ENCODE assay signal across 18 cellular contexts in the genomic region with DNA sequence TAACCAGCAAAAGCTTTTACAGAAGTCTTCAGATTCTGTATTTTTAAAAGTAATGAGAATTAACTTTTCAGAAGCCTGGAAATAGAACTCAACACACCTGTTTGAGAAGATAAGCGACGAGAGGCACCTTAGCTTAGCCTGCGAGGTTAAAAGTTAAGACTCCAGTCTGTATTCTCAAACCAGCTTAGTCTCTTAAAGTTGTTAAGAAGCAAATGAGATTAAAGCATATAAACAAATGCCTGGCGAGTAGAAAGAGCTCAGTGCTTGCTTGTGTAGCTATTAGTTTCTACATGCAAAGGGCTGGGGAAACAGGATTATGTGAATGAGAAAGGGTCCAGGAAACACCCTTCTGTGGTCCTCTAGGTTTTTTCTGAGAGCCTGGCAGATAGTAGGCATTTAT. TPM values are rescaled to one million over a fixed set of nuclear protein-coding genes. Genes with fewer than 3 reads are reported as not detected.
DNase-seq lines count a peak whose midpoint lies in the region; TF ChIP-seq lines count a peak whose summit lies in the region.
"Had no signal": no experiment of that assay in that cellular context is flagged by ENCODE, and none has a peak within 500 bp of the region (broad histone marks: within the 10 kb centered on the region; RNA-seq: fewer than 3 reads in every experiment).

No MANE protein-coding gene starts in this region.

- H3K23ac ChIP-seq in mesenchymal stem cell (ENCODE audit: low read length in 2 of 2) = no peak overlapping the region

- DNase-seq in MCF 10A (ENCODE audit: unreplicated experiment) (no peak), breast epithelium (ENCODE audit: low spot score in 2 of 2) (no peak), epithelial cell of prostate (ENCODE audit: low read depth, low spot score) (no peak), mesenchymal stem cell (peak; percentile 12), type B pancreatic cell (ENCODE audit: extremely low spot score, unreplicated experiment) (no peak), RKO (ENCODE audit: low spot score) (no peak), cerebellar cortex (ENCODE audit: low spot score) (no peak), substantia nigra (lab: John Stamatoyannopoulos, UW) (no peak)
- DNase-seq: CD8-positive, alpha-beta memory T cell; DMS 273 treated with DMSO at 0.1 percent for 48 hours; MM.1S; NCI-H1930; NCI-H2171 treated with DMSO at 0.1 percent for 48 hours; NCI-H510A treated with DMSO at 0.1 percent for 48 hours had no signal

- H2AFZ ChIP-seq in mesenchymal stem cell (ENCODE audit: low read depth, low read length) = no peak overlapping the region

- H3K36me3 ChIP-seq in breast epithelium (no peaks in the 10 kb centered on the region), mesenchymal stem cell (ENCODE audit: control insufficient read depth in 1 of 2, insufficient read depth in 2 of 2, low read depth in 1 of 2, low read length in 2 of 2) (peaks cover 23 to 66% of the 10 kb centered on the region in 2 experiments)

- WGBS in mesenchymal stem cell = 93% methylated on average over 4 of the region's 4 CpGs

- no peaks in the 10 kb centered on the region for H3K9me3 ChIP-seq in breast epithelium
- H3K9me3 ChIP-seq in mesenchymal stem cell (ENCODE audit: control insufficient read depth, low read length) = peaks cover 9% of the 10 kb centered on the region

- peaks cover 22% of the 10 kb centered on the region for H3K79me1 ChIP-seq in mesenchymal stem cell (replicated peaks; ENCODE audit: low read length, poor library complexity, severe bottlenecking)

- POLR2A ChIA-PET in MCF 10A (lab: Yijun Ruan, JAX) = interaction anchor here (0.7 to 4.4 kb wide), 7 partner anchors 18 to 315 kb away, joined by 3 to 27 read pairs (median 7); no protein-coding TSS in a partner anchor

- H3K4me1 Mint-ChIP-seq in MCF 10A (ENCODE audit: insufficient read depth, unreplicated experiment) (peaks cover 16% of the 10 kb centered on the region), type B pancreatic cell (ENCODE audit: unreplicated experiment) (peaks cover 6% of the 10 kb centered on the region)

- no peak overlapping the region for H3K18ac ChIP-seq in mesenchymal stem cell (ENCODE audit: low read depth in 1 of 2, low read length in 2 of 2)

- no peak overlapping the region for H2BK12ac ChIP-seq in mesenchymal stem cell (ENCODE audit: low read length in 2 of 2)

- H3K4ac ChIP-seq in mesenchymal stem cell (ENCODE audit: low read depth in 1 of 2, low read length in 2 of 2) = no peak overlapping the region

- no TSS peak for BruUV-seq in MCF 10A (replicated peaks; lab: Mats Ljungman, UMichigan)

- intact Hi-C loops in MCF 10A (cut with micrococcal nuclease) = no loop called here
- intact Hi-C loops in breast epithelium (cut with DNase I; ENCODE audit: low total_unique reads) = no loop called here

- H3K27ac ChIP-seq in breast epithelium = no peak overlapping the region
- peak overlapping the region; percentile 68 for H3K27ac ChIP-seq in epithelial cell of prostate
- H3K27ac ChIP-seq in mesenchymal stem cell (ENCODE audit: low read length, poor library complexity, severe bottlenecking) = no peak overlapping the region
- no peak overlapping the region for H3K27ac ChIP-seq in substantia nigra (ENCODE audit: low read depth, low read length, poor library complexity, severe bottlenecking)
- H3K27ac ChIP-seq: 22Rv1, BLaER1, KMS-11 had no signal

- H2AK5ac ChIP-seq in mesenchymal stem cell (ENCODE audit: low read length, severe bottlenecking) = peak overlapping the region; percentile 43

- H3K4me3 ChIP-seq in breast epithelium (no peak overlapping the region), mesenchymal stem cell (ENCODE audit: insufficient read depth in 1 of 2, low read depth in 1 of 2, low read length in 2 of 2) (no peak overlapping the region)
- H3K4me3 ChIP-seq: BLaER1 had no signal

- no peak overlapping the region for H2BK120ac ChIP-seq in mesenchymal stem cell (ENCODE audit: low read depth, low read length)

- H3K27me3 ChIP-seq in breast epithelium = no peaks in the 10 kb centered on the region
- H3K27me3 ChIP-seq in mesenchymal stem cell (ENCODE audit: control insufficient read depth in 1 of 2, insufficient read depth in 1 of 2, low read length in 2 of 2) = no peaks in the 10 kb centered on the region
- H3K27me3 ChIP-seq: BLaER1 had no signal

- H3K9ac ChIP-seq in mesenchymal stem cell (ENCODE audit: low read length) = no peak overlapping the region
- H3K9ac ChIP-seq: BLaER1, KMS-11 had no signal

- CTCF ChIA-PET in MCF 10A (lab: Yijun Ruan, JAX) = interaction anchor here (0.6 to 1.1 kb wide), 5 partner anchors 17 to 388 kb away, joined by 3 to 6 read pairs (median 5); no protein-coding TSS in a partner anchor

- no peak overlapping the region for H3K14ac ChIP-seq in mesenchymal stem cell (ENCODE audit: low read length in 2 of 2)

- no peak overlapping the region for H2BK15ac ChIP-seq in mesenchymal stem cell (ENCODE audit: low read depth, poor library complexity, severe bottlenecking)

- H3K36me3 Mint-ChIP-seq in MCF 10A (ENCODE audit: insufficient read depth, unreplicated experiment) (no peaks in the 10 kb centered on the region), type B pancreatic cell (peaks cover 77% of the 10 kb centered on the region)

- H3K9me3 Mint-ChIP-seq in MCF 10A (ENCODE audit: unreplicated experiment) (no peaks in the 10 kb centered on the region), type B pancreatic cell (no peaks in the 10 kb centered on the region)
- H3K9me3 Mint-ChIP-seq: CD8-positive, alpha-beta memory T cell had no signal

- H3K4me1 ChIP-seq in breast epithelium (no peaks in the 10 kb centered on the region), mesenchymal stem cell (ENCODE audit: control insufficient read depth, insufficient read depth, low read depth, low read length) (peaks cover 1% of the 10 kb centered on the region)

- no peak overlapping the region for H4K8ac ChIP-seq in mesenchymal stem cell (ENCODE audit: low read length)

- no peak overlapping the region for H3K4me3 Mint-ChIP-seq in MCF 10A (ENCODE audit: unreplicated experiment)
- H3K4me3 Mint-ChIP-seq in type B pancreatic cell = no peak overlapping the region
- H3K4me3 Mint-ChIP-seq: CD8-positive, alpha-beta memory T cell had no signal

- no peak overlapping the region for H4K91ac ChIP-seq in mesenchymal stem cell (ENCODE audit: low read length)

- H2BK5ac ChIP-seq in mesenchymal stem cell (ENCODE audit: low read depth, low read length, poor library complexity, severe bottlenecking) = no peak overlapping the region

- H3K4me2 ChIP-seq in mesenchymal stem cell (ENCODE audit: low read length, poor library complexity, severe bottlenecking) = no peak overlapping the region
- H3K4me2 ChIP-seq: BLaER1, KMS-11 had no signal

- H3K27ac Mint-ChIP-seq in MCF 10A (ENCODE audit: low read depth, unreplicated experiment) = peak overlapping the region; percentile 83
- peak overlapping the region; percentile 69 for H3K27ac Mint-ChIP-seq in type B pancreatic cell

- no peak for TF ChIP-seq POLR2A in breast epithelium (IDR thresholded peaks at IDR 0.05)

- H3K27me3 Mint-ChIP-seq in MCF 10A (ENCODE audit: insufficient read depth, unreplicated experiment) = no peaks in the 10 kb centered on the region
- H3K27me3 Mint-ChIP-seq in type B pancreatic cell = no peaks in the 10 kb centered on the region
- H3K27me3 Mint-ChIP-seq: CD8-positive, alpha-beta memory T cell had no signal

- TF ChIP-seq CTCF in MCF 10A (IDR thresholded peaks at IDR 0.05; ENCODE audit: unreplicated experiment) (no peak), breast epithelium (IDR thresholded peaks at IDR 0.05) (no peak), type B pancreatic cell (conservative IDR thresholded peaks at IDR 0.05) (no peak)

RNA-seq across cellular contexts. Expression of gene MTAP, which starts 51.7 kb away (rescaled TPM):
- total RNA-seq in MCF 10A (2022) (not detected in 2 replicates), breast epithelium (10 to 100 TPM; 20.8 to 40.2 (median 29.5) TPM), type B pancreatic cell (ENCODE audit: low replicate concordance) (73.4 and 77.4 TPM in 2 replicates)
- 14.2 TPM for polyA plus RNA-seq in mesenchymal stem cell (2013, experiment 1 of 2)
- polyA plus RNA-seq in mesenchymal stem cell (2013, experiment 2 of 2) = 14.5 TPM
- total RNA-seq: H4 had no signal

Comparison
In these comparisons a context has a peak if more than half of its experiments do, and no peak if none do; other contexts are left out.
1. RNA of gene MTAP, which starts 51.7 kb away (total RNA-seq): 73.4 to 77.4 TPM in type B pancreatic cell and 20.8 to 40.2 TPM in breast epithelium; not detected in MCF 10A; every median in the first group is over 10 times any median in the second.